8 cellular contexts compared by ENCODE assay signal in the genomic region with DNA sequence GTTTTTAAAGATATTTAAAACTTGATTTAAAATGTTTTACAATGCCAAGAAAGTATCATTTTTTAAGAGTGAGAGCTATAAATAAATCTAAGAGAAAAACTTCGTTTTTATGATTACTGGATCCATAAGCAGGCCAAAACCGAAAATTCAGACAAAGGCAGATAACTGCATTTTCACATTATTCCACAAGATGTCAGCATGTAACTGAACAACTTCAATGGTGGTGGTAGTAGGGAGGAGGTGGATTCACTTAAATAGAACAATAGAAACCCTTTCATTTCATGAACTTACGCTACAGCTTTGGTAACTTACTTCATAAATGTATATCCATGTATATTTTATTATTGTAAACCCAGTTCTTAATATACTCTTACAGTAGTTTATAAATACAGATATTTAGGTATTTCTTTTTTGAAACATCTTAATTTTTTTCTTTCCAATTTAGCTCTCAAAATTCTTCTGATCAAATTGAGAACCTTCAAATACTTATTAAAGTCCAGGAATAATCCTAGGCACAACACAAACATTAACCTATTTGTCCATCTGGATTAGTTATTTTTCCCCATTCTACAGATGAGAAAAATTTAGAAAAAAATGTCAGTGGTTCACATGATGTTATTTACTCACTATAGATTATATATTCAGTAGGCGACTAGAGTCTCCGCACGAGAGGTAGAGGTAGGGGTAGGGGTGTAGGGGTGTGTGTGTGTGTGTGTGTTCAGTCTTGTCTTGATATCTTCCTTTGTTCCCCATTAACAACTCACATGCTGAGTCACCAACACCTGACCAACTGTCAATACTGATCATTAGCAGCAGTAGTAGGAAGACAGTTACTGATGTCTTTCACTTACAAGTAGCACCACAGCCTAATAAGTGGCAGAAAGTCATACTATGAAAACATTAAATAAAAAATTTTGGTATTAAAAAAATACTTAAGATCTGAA.
DNase-seq lines count a peak whose midpoint lies in the region; ATAC-seq and TF ChIP-seq lines count a peak whose summit lies in the region.

No MANE protein-coding gene starts in this region.

- intact Hi-C loops in body of pancreas (cut with DNase I) = no loop called here

- H3K27me3 ChIP-seq in body of pancreas = no peaks in the 10 kb centered on the region

- H3K27me3 Mint-ChIP-seq in stimulated activated memory B cell treated with anti-CD40 and anti-IgM and Interleukin-4, amounts not matched to agents 10 μg/mL and 1 μg/mL and 100 μg/mL, for 72 hours = no peaks in the 10 kb centered on the region

- no peak overlapping the region for H3K27ac Mint-ChIP-seq in stimulated activated memory B cell treated with anti-CD40 and anti-IgM and Interleukin-4, amounts not matched to agents 10 μg/mL and 1 μg/mL and 100 μg/mL, for 72 hours

- TF ChIP-seq POLR2A in body of pancreas (IDR thresholded peaks at IDR 0.05) = no peak

- H3K36me3 Mint-ChIP-seq in stimulated activated memory B cell treated with anti-CD40 and anti-IgM and Interleukin-4, amounts not matched to agents 10 μg/mL and 1 μg/mL and 100 μg/mL, for 72 hours = no peaks in the 10 kb centered on the region

- ATAC-seq in GM19467 (IDR thresholded peaks at IDR 0.05; ENCODE audit: unreplicated experiment) (peak; percentile 45), HG03571 (IDR thresholded peaks at IDR 0.05; ENCODE audit: unreplicated experiment) (peak; percentile 51), body of pancreas (peak; percentile 83)
- ATAC-seq in stimulated activated memory B cell treated with anti-CD40 and anti-IgM and Interleukin-4, amounts not matched to agents 10 μg/mL and 1 μg/mL and 100 μg/mL, for 72 hours = peak; percentile 43

- no peaks in the 10 kb centered on the region for H3K9me3 Mint-ChIP-seq in stimulated activated memory B cell treated with anti-CD40 and anti-IgM and Interleukin-4, amounts not matched to agents 10 μg/mL and 1 μg/mL and 100 μg/mL, for 72 hours

- peak; percentile 28 to 94 (median 90) for TF ChIP-seq CTCF in body of pancreas (IDR thresholded peaks at IDR 0.05)

- no peak overlapping the region for H3K27ac ChIP-seq in body of pancreas

- H3K4me1 Mint-ChIP-seq in stimulated activated memory B cell treated with anti-CD40 and anti-IgM and Interleukin-4, amounts not matched to agents 10 μg/mL and 1 μg/mL and 100 μg/mL, for 72 hours = no peaks in the 10 kb centered on the region

- WGBS in body of pancreas, 2 donors = 41 to 42% methylated on average over 6 of the region's 6 CpGs

- no peak overlapping the region for H3K4me3 Mint-ChIP-seq in stimulated activated memory B cell treated with anti-CD40 and anti-IgM and Interleukin-4, amounts not matched to agents 10 μg/mL and 1 μg/mL and 100 μg/mL, for 72 hours

- DNase-seq in DMS53 treated with DMSO at 0.1 percent for 48 hours (lab: John Stamatoyannopoulos, UW; ENCODE audit: unreplicated experiment) (peak; percentile 60), NCI-H82 (lab: John Stamatoyannopoulos, UW) (peak; percentile 81), body of pancreas (peak in 1 of 4 donors; percentile 16), iPS-NIHi11 (ENCODE audit: low spot score) (peak; percentile 67), GOT3 (lab: John Stamatoyannopoulos, UW) (no peak)

- H3K9me3 ChIP-seq in body of pancreas = no peaks in the 10 kb centered on the region

- H3K4me3 ChIP-seq in body of pancreas = no peak overlapping the region

- H3K4me1 ChIP-seq in body of pancreas = no peaks in the 10 kb centered on the region

- no peaks in the 10 kb centered on the region for H3K36me3 ChIP-seq in body of pancreas (replicated peaks in 1 of 2; ENCODE audit: insufficient read depth in 1 of 2, low read depth in 2 of 2)
